ENCODE assay signal across 24 cellular contexts in genomic region chr4:40675166-40675565, GRCh38. TPM values are rescaled to one million over a fixed set of nuclear protein-coding genes. Genes with fewer than 3 reads are reported as not detected.
DNase-seq lines count a peak whose midpoint lies in the region; ATAC-seq and TF ChIP-seq lines count a peak whose summit lies in the region.
"Had no signal": no experiment of that assay in that cellular context is flagged by ENCODE, and none has a peak within 500 bp of the region (broad histone marks: within the 10 kb centered on the region; RNA-seq: fewer than 3 reads in every experiment).

No MANE protein-coding gene starts in this region.

- in situ Hi-C loops in mammary epithelial cell (cut with MboI; ENCODE audit: low sequenced_read_pairs in 2 of 2): no loop called here

- no peaks in the 10 kb centered on the region for H3K27me3 Mint-ChIP-seq in activated T-cell treated with anti-CD3 and anti-CD28 coated beads, Interleukin-2, amount 50 U/mL, for 4 hours (ENCODE audit: low read depth)
- H3K27me3 Mint-ChIP-seq: activated naive CD8-positive, alpha-beta T cell had no signal

- no TSS peak for BruUV-seq in mammary epithelial cell (replicated peaks; lab: Mats Ljungman, UMichigan)

- H3K9me3 ChIP-seq in mammary epithelial cell (replicated peaks; ENCODE audit: insufficient read depth, low read length) (no peaks in the 10 kb centered on the region), suprapubic skin (no peaks in the 10 kb centered on the region)
- H3K9me3 ChIP-seq: BLaER1, HAP-1, sigmoid colon, transverse colon had no signal

- no peaks in the 10 kb centered on the region for H4K20me1 ChIP-seq in mammary epithelial cell (ENCODE audit: insufficient read depth, low read length)
- H4K20me1 ChIP-seq: BLaER1 had no signal

- no peak for TF ChIP-seq EP300 in suprapubic skin (IDR thresholded peaks at IDR 0.05)

- TF ChIP-seq CTCF in mammary epithelial cell (conservative IDR thresholded peaks at IDR 0.05 in 1 of 2, IDR thresholded peaks at IDR 0.05 in 1 of 2; ENCODE audit: extremely low read depth in 1 of 2, insufficient read depth in 1 of 2, low read depth in 1 of 2, low read length in 2 of 2) (no peak), suprapubic skin (IDR thresholded peaks at IDR 0.05) (no peak)

- no peaks in the 10 kb centered on the region for H3K36me3 Mint-ChIP-seq in activated T-cell treated with anti-CD3 and anti-CD28 coated beads, Interleukin-2, amount 50 U/mL, for 4 hours (ENCODE audit: insufficient read depth)
- H3K36me3 Mint-ChIP-seq: activated naive CD8-positive, alpha-beta T cell had no signal

- no peaks in the 10 kb centered on the region for H3K79me2 ChIP-seq in mammary epithelial cell (ENCODE audit: insufficient read depth, low read length)

- H2AFZ ChIP-seq in mammary epithelial cell (ENCODE audit: low read depth, low read length): no peak overlapping the region

- no peak for ATAC-seq in activated T-cell treated with anti-CD3 and anti-CD28 coated beads, Interleukin-2, amount 50 U/mL, for 4 hours
- ATAC-seq: left cardiac atrium had no signal

- 83% methylated on average over 5 of the region's 6 CpGs for WGBS in mammary epithelial cell (ENCODE audit: low coverage, missing lambda C conversion rate)
- 76% methylated on average over 6 of the region's 6 CpGs for WGBS in suprapubic skin

- H3K9me3 Mint-ChIP-seq in activated T-cell treated with anti-CD3 and anti-CD28 coated beads, Interleukin-2, amount 50 U/mL, for 4 hours: no peaks in the 10 kb centered on the region
- H3K9me3 Mint-ChIP-seq: activated T-helper 2 cell treated with anti-CD3 and anti-CD28 coated beads, Interferon-gamma antibody, Interleukin-2, Interleukin-4, amounts not matched to agents 10 μg/mL and 5 μg/mL and 100 μg/mL, durations not matched to agents 14 hours and 24 hours and 36 hours; nephron had no signal

- DNase-seq in COR-L47 (lab: John Stamatoyannopoulos, UW) (peak; percentile 82), M059J (ENCODE audit: low read depth) (peak; percentile 49), NCI-H2081 treated with DMSO at 0.1 percent for 48 hours (lab: John Stamatoyannopoulos, UW) (peak; percentile 33), mammary epithelial cell (peak; percentile 27), suprapubic skin (ENCODE audit: low spot score in 2 of 2) (no peak), AML-193 (lab: John Stamatoyannopoulos, UW) (no peak), C1 segment of cervical spinal cord (lab: John Stamatoyannopoulos, UW) (no peak)
- no peak for DNase-seq in activated T-cell treated with anti-CD3 and anti-CD28 coated beads, Interleukin-2, amount 50 U/mL, for 4 hours
- DNase-seq: activated CD4-positive, alpha-beta T cell treated with anti-CD3 and anti-CD28 coated beads for 4 hours; hypothalamus; left cardiac atrium; NCI-H1092 treated with DMSO at 0.1 percent for 48 hours; sigmoid colon; stimulated activated CD4-positive, alpha-beta T cell treated with anti-CD3 and anti-CD28 coated beads, Interleukin-12 subunit alpha, Interleukin-12 subunit beta, amount 100 ng/mL, for 4 hours; stimulated activated CD4-positive, alpha-beta T cell treated with anti-CD3 and anti-CD28 coated beads, Interleukin-4, amount 100 ng/mL, for 24 hours; transverse colon; WERI-Rb-1 had no signal

- peaks cover 13% of the 10 kb centered on the region for H3K4me1 ChIP-seq in mammary epithelial cell (ENCODE audit: insufficient read depth, low read length)
- H3K4me1 ChIP-seq in suprapubic skin: peaks cover 3% of the 10 kb centered on the region
- H3K4me1 ChIP-seq: sigmoid colon had no signal

- H3K9ac ChIP-seq in mammary epithelial cell (ENCODE audit: insufficient read depth, low read length): no peak overlapping the region
- H3K9ac ChIP-seq: BLaER1 had no signal

- no peaks in the 10 kb centered on the region for H3K36me3 ChIP-seq in mammary epithelial cell (ENCODE audit: insufficient read depth, low read length)
- no peaks in the 10 kb centered on the region for H3K36me3 ChIP-seq in suprapubic skin
- H3K36me3 ChIP-seq: BLaER1, HAP-1, sigmoid colon, transverse colon, WERI-Rb-1 had no signal

- TF ChIP-seq POLR2A in suprapubic skin (IDR thresholded peaks at IDR 0.05): no peak

- dilution Hi-C loops in mammary epithelial cell (cut with HindIII; ENCODE audit: low sequenced_read_pairs): no loop called here

- no peak overlapping the region for H3K27ac ChIP-seq in mammary epithelial cell (ENCODE audit: insufficient read depth, low read depth, low read length)
- H3K27ac ChIP-seq in suprapubic skin: no peak overlapping the region
- H3K27ac ChIP-seq: BLaER1, sigmoid colon, transverse colon, WERI-Rb-1 had no signal

- H3K4me3 ChIP-seq in mammary epithelial cell (replicated peaks in 1 of 3; ENCODE audit: insufficient read depth in 1 of 3, low read depth in 2 of 3, low read length in 3 of 3) (no peak overlapping the region), suprapubic skin (no peak overlapping the region)
- H3K4me3 ChIP-seq: BLaER1, HAP-1, sigmoid colon, transverse colon had no signal

- H3K4me1 Mint-ChIP-seq in activated T-cell treated with anti-CD3 and anti-CD28 coated beads, Interleukin-2, amount 50 U/mL, for 4 hours (ENCODE audit: low read depth): peaks cover 22% of the 10 kb centered on the region

- intact Hi-C loops in mammary epithelial cell (cut with micrococcal nuclease): no loop called here

- no peak overlapping the region for H3K4me2 ChIP-seq in mammary epithelial cell (ENCODE audit: insufficient read depth, low read depth, low read length)
- H3K4me2 ChIP-seq: BLaER1 had no signal

- no peak overlapping the region for H3K4me3 Mint-ChIP-seq in activated T-cell treated with anti-CD3 and anti-CD28 coated beads, Interleukin-2, amount 50 U/mL, for 4 hours
- H3K4me3 Mint-ChIP-seq: activated naive CD8-positive, alpha-beta T cell; nephron had no signal

- CTCF ChIA-PET in mammary epithelial cell (lab: Charles Lee; ENCODE audit: low non-redundant PET): no interaction called here

- H3K27me3 ChIP-seq in mammary epithelial cell (ENCODE audit: insufficient read depth, low read length) (no peaks in the 10 kb centered on the region), suprapubic skin (no peaks in the 10 kb centered on the region)
- H3K27me3 ChIP-seq: BLaER1, sigmoid colon, transverse colon had no signal

RNA-seq across cellular contexts. Expression of gene RBM47, which starts 45.5 kb away (rescaled TPM):
- 11.2 and 18.0 TPM in 2 replicates for total RNA-seq in M059J (2014; rRNA removed; shearing (Covaris generic))
- total RNA-seq in mammary epithelial cell (1 to 10 TPM in 1 of 2 donors, under 1 TPM in 1; 0.45 to 3.0 TPM), suprapubic skin (100 to 1,000 TPM in 1 of 4 donors, 10 to 100 TPM in 3; 40.2 to 286 (median 47.4) TPM)
- polyA plus RNA-seq in mammary epithelial cell: 1.7 TPM
- 1.1 TPM for polyA minus RNA-seq in mammary epithelial cell
- total RNA-seq in activated T-cell treated with anti-CD3 and anti-CD28 coated beads, Interleukin-2, amount 50 U/mL, for 4 hours: 1 to 10 TPM in 2 of 3 donors, under 1 TPM in 1; 0.87 to 1.9 (median 1.1) TPM
- total RNA-seq: endothelial cell of umbilical vein, lung microvascular endothelial cell had no signal
- polyA plus RNA-seq: endothelial cell of umbilical vein had no signal

Comparison
In these comparisons a context has a peak if more than half of its experiments do, and no peak if none do; other contexts are left out.
1. DNase-seq: peak in COR-L47 (single experiment), M059J (single experiment), NCI-H2081 treated with DMSO at 0.1 percent for 48 hours (single experiment) and mammary epithelial cell (single experiment); none in suprapubic skin (0 of 2), activated T-cell treated with anti-CD3 and anti-CD28 coated beads, Interleukin-2, amount 50 U/mL, for 4 hours (single experiment), AML-193 (0 of 2) and C1 segment of cervical spinal cord (0 of 14).